20 cellular contexts compared by ENCODE assay signal in the genomic region with DNA sequence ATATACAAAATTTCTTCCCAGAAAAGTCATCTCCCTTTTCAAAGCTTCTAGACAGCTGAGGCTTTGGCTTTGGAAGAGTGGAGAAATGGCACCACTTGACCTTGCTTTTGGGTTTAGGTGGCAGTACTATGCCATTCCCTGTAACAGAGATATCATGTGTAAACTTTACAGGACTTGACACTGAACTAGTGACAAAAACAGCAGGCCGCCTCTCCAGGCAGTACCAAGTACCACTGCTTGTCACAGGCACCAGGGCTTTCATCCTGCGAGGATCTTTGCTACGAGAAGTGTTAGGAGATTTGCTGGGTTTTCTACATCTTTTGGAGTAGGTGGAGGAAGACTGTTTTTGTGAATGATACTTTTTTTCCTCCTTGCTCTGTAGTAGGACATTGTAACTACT. TPM values are rescaled to one million over a fixed set of nuclear protein-coding genes. Genes with fewer than 3 reads are reported as not detected.
A peak's percentile ranks its signal among the peaks of the same experiment; 100 is the strongest.
DNase-seq lines count a peak whose midpoint lies in the region; ATAC-seq and TF ChIP-seq lines count a peak whose summit lies in the region.
"Had no signal": no experiment of that assay in that cellular context is flagged by ENCODE, and none has a peak within 500 bp of the region (broad histone marks: within the 10 kb centered on the region; RNA-seq: fewer than 3 reads in every experiment).

No MANE protein-coding gene starts in this region.

- no peak overlapping the region for H4K91ac ChIP-seq in mesenchymal stem cell (ENCODE audit: low read length)

- peaks cover 0 to 7% (median 0%) of the 10 kb centered on the region in 9 donors for H3K4me1 ChIP-seq in heart right ventricle
- H3K4me1 ChIP-seq in mesenchymal stem cell (ENCODE audit: control insufficient read depth, insufficient read depth, low read depth, low read length) = no peaks in the 10 kb centered on the region
- H3K4me1 ChIP-seq: A549, BLaER1 had no signal

- TF ChIP-seq CTCF in heart right ventricle (IDR thresholded peaks at IDR 0.05) = no peak

- H3K4ac ChIP-seq in mesenchymal stem cell (ENCODE audit: low read depth in 1 of 2, low read length in 2 of 2) = no peak overlapping the region

- no peak overlapping the region for H2BK15ac ChIP-seq in mesenchymal stem cell (ENCODE audit: low read depth, poor library complexity, severe bottlenecking)

- H3K18ac ChIP-seq in mesenchymal stem cell (ENCODE audit: low read depth in 1 of 2, low read length in 2 of 2) = no peak overlapping the region

- no peak overlapping the region for H2AK5ac ChIP-seq in mesenchymal stem cell (ENCODE audit: low read length, severe bottlenecking)

- intact Hi-C loops in Right ventricle myocardium superior (cut with DNase I) (no loop called here), heart right ventricle (cut with DNase I) (no loop called here)

- H3K4me2 ChIP-seq in mesenchymal stem cell (ENCODE audit: low read length, poor library complexity, severe bottlenecking) = no peak overlapping the region
- H3K4me2 ChIP-seq: A549, BLaER1 had no signal

- H3K79me1 ChIP-seq in mesenchymal stem cell (replicated peaks; ENCODE audit: low read length, poor library complexity, severe bottlenecking) = peaks cover 3% of the 10 kb centered on the region

- H3K27ac ChIP-seq in heart right ventricle = no peak overlapping the region
- no peak overlapping the region for H3K27ac ChIP-seq in mesenchymal stem cell (ENCODE audit: low read length, poor library complexity, severe bottlenecking)
- H3K27ac ChIP-seq in substantia nigra (ENCODE audit: low read depth, low read length, poor library complexity, severe bottlenecking) = peak overlapping the region; percentile 54
- H3K27ac ChIP-seq: 22Rv1, A549, BLaER1 had no signal

- no peak overlapping the region for H3K23ac ChIP-seq in mesenchymal stem cell (ENCODE audit: low read length in 2 of 2)

- H3K4me3 ChIP-seq in heart right ventricle = no peak overlapping the region
- H3K4me3 ChIP-seq in mesenchymal stem cell (ENCODE audit: insufficient read depth in 1 of 2, low read depth in 1 of 2, low read length in 2 of 2) = no peak overlapping the region
- H3K4me3 ChIP-seq: A549, BLaER1 had no signal

- H2BK5ac ChIP-seq in mesenchymal stem cell (ENCODE audit: low read depth, low read length, poor library complexity, severe bottlenecking) = no peak overlapping the region

- no peak overlapping the region for H3K9ac ChIP-seq in mesenchymal stem cell (ENCODE audit: low read length)
- H3K9ac ChIP-seq: BLaER1 had no signal

- no peak overlapping the region for H2BK12ac ChIP-seq in mesenchymal stem cell (ENCODE audit: low read length in 2 of 2)

- H3K27me3 ChIP-seq in heart right ventricle (no peaks in the 10 kb centered on the region), mesenchymal stem cell (ENCODE audit: control insufficient read depth in 1 of 2, insufficient read depth in 1 of 2, low read length in 2 of 2) (no peaks in the 10 kb centered on the region)
- H3K27me3 ChIP-seq: BLaER1 had no signal

- ATAC-seq in Right ventricle myocardium superior (ENCODE audit: poor library complexity) = peak; percentile 31
- ATAC-seq in heart right ventricle = no peak
- ATAC-seq in HG02840 (IDR thresholded peaks at IDR 0.05; ENCODE audit: low FRiP score, unreplicated experiment) = no peak
- no peak for ATAC-seq in GM18861 (IDR thresholded peaks at IDR 0.05; ENCODE audit: unreplicated experiment)
- ATAC-seq: A549, HCT116 had no signal

- H3K14ac ChIP-seq in mesenchymal stem cell (ENCODE audit: low read length in 2 of 2) = no peak overlapping the region

- H3K9me3 ChIP-seq in heart right ventricle (no peaks in the 10 kb centered on the region), mesenchymal stem cell (ENCODE audit: control insufficient read depth, low read length) (no peaks in the 10 kb centered on the region)
- H3K9me3 ChIP-seq: A549, BLaER1 had no signal

- no peak overlapping the region for H2AFZ ChIP-seq in mesenchymal stem cell (ENCODE audit: low read depth, low read length)

- H2BK120ac ChIP-seq in mesenchymal stem cell (ENCODE audit: low read depth, low read length) = no peak overlapping the region

- 82 to 83% methylated on average over 3 of the region's 3 CpGs for WGBS in heart right ventricle, 2 donors
- 87% methylated on average over 3 of the region's 3 CpGs for WGBS in mesenchymal stem cell

- H3K36me3 ChIP-seq in heart right ventricle (no peaks in the 10 kb centered on the region), mesenchymal stem cell (ENCODE audit: control insufficient read depth in 1 of 2, insufficient read depth in 2 of 2, low read depth in 1 of 2, low read length in 2 of 2) (no peaks in the 10 kb centered on the region)
- H3K36me3 ChIP-seq: BLaER1 had no signal

- peak overlapping the region; percentile 7 for H4K8ac ChIP-seq in mesenchymal stem cell (ENCODE audit: low read length)

- DNase-seq in Right ventricle myocardium superior (no peak), heart right ventricle (no peak), mesenchymal stem cell (no peak), substantia nigra (lab: John Stamatoyannopoulos, UW) (peak in 11 of 49 donors; percentile 2 to 34 (median 9))
- DNase-seq in activated CD8-positive, alpha-beta memory T cell treated with anti-CD3 and anti-CD28 coated beads, Interleukin-2, amount 50 U/mL, for 48 hours = no peak
- DNase-seq: AML-193; CD4-positive, alpha-beta memory T cell; DMS153; DMS79; GDM1; GOT3; H7; HFFc6; IMR-90 had no signal

RNA-seq across cellular contexts. Expression of a gene that starts 32.6 kb away (rescaled TPM):
- total RNA-seq in Right ventricle myocardium superior (3.4 TPM), heart right ventricle (10 to 100 TPM in 1 of 10 donors, 1 to 10 TPM in 9; 1.3 to 13.4 (median 2.1) TPM)
- polyA plus RNA-seq in heart right ventricle = under 1 TPM; 0.38 to 0.51 TPM
- polyA plus RNA-seq in mesenchymal stem cell (2013, experiment 1 of 2) = 18.8 TPM
- 18.2 TPM for polyA plus RNA-seq in mesenchymal stem cell (2013, experiment 2 of 2)
- polyA plus RNA-seq: CD4-positive, alpha-beta memory T cell had no signal
